Comparison of ENCODE assay signal across 1 cellular context in the genomic region with DNA sequence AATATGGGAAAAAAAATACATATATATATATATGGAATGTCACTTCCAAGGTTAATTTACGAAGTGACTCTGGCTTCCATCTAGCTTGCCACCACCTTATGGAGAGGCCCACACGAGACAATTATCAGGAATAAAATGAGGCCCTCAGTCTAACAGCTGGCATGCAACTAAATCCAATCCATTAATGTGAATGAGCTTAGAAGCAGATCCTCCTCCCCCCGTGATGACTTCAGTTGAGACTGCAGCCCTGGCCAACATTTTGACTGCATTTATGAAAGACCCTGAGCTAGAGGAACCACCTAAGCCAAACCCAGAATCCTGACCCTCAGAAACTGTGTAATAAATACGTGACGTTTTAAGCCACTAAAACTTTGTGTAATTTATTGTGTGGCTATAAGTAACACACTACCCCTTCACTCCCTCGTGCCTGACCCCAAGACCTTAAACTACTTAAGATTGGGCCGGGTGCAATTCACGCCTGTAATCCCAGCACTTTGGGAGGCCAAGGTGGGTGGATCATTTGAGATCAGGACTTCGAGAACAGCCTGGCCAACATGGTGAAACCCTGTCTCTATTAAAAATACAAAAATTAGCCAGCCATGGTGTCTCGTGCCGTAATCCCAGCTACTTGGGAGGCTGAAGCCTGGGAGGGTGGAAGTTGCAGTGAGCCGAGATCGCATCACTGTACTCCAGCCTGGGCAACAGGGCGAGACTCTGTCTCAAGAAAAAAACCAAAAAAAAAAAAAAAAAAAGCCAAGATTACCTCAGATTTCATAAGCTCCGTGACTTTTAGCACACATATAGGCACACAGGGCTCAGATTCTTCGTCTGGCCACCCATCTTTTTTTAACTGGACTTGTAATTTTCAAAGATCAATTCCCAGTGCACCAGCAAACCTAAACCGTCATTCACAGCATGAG.
TF ChIP-seq lines count a peak whose summit lies in the region.

No MANE protein-coding gene starts in this region.

TF ChIP-seq in HEK293, 187 proteins besides CTCF, POLR2A, EP300 and RAD21 (continued from another document):
- TF ChIP-seq ZEB2 (tag by site-specific recombination; IDR thresholded peaks at IDR 0.05) (peak; percentile 49; the same call in 1 of the 2 replicates), ZBTB20 (tag by site-specific recombination; IDR thresholded peaks at IDR 0.05) (peak; percentile 76; the same call in 1 of the 2 replicates), ZNF791 (tag by site-specific recombination; IDR thresholded peaks at IDR 0.05) (no peak), ZXDB (tag by site-specific recombination; IDR thresholded peaks at IDR 0.05) (no peak), BCL6B (tag by site-specific recombination; IDR thresholded peaks at IDR 0.05) (no peak), ZNF404 (tag by site-specific recombination; IDR thresholded peaks at IDR 0.05) (no peak), ZNF341 (tag by site-specific recombination; IDR thresholded peaks at IDR 0.05; ENCODE audit: low read depth) (peak; percentile 64; the same call in 1 of the 2 replicates), ELK4 (IDR thresholded peaks at IDR 0.05; ENCODE audit: borderline replicate concordance, low read depth, low read length) (no peak), ZNF514 (tag by site-specific recombination; IDR thresholded peaks at IDR 0.05) (no peak), EGR2 (tag by site-specific recombination; IDR thresholded peaks at IDR 0.05; ENCODE audit: low read depth) (peak; percentile 61; the same call in 1 of the 2 replicates), ZNF624 (tag by site-specific recombination; IDR thresholded peaks at IDR 0.05) (no peak), ZNF335 (tag by site-specific recombination; conservative IDR thresholded peaks at IDR 0.05) (peak; percentile 50), FEZF1 (tag by site-specific recombination; IDR thresholded peaks at IDR 0.05) (no peak), ZNF140 (tag by site-specific recombination; IDR thresholded peaks at IDR 0.05) (no peak), ZNF26 (tag by site-specific recombination; IDR thresholded peaks at IDR 0.05) (no peak), REPIN1 (tag by site-specific recombination; IDR thresholded peaks at IDR 0.05; ENCODE audit: low read depth) (no peak), ZNF354C (tag by site-specific recombination; IDR thresholded peaks at IDR 0.05; ENCODE audit: borderline replicate concordance, low read depth) (no peak), ZIC2 (tag by site-specific recombination; IDR thresholded peaks at IDR 0.05) (no peak), ZBTB1 (tag by site-specific recombination; IDR thresholded peaks at IDR 0.05) (no peak), ZNF202 (tag by site-specific recombination; IDR thresholded peaks at IDR 0.05; ENCODE audit: borderline replicate concordance) (no peak), ZNF585B (tag by site-specific recombination; IDR thresholded peaks at IDR 0.05) (no peak), BCL11A (tag by site-specific recombination; IDR thresholded peaks at IDR 0.05; ENCODE audit: low read depth) (no peak), ZNF174 (tag by site-specific recombination; IDR thresholded peaks at IDR 0.05) (no peak), ZNF114 (tag by site-specific recombination; IDR thresholded peaks at IDR 0.05) (no peak), ZNF560 (tag by site-specific recombination; IDR thresholded peaks at IDR 0.05; ENCODE audit: borderline replicate concordance) (no peak), ZNF555 (tag by site-specific recombination; conservative IDR thresholded peaks at IDR 0.05) (no peak), ZNF785 (tag by site-specific recombination; IDR thresholded peaks at IDR 0.05) (no peak), ZNF473 (tag by site-specific recombination; IDR thresholded peaks at IDR 0.05) (no peak), ZNF155 (tag by site-specific recombination; IDR thresholded peaks at IDR 0.05) (no peak), ZBTB8A (tag by site-specific recombination; IDR thresholded peaks at IDR 0.05) (no peak)
